Comparison of ENCODE assay signal across 19 cellular contexts in the genomic region with DNA sequence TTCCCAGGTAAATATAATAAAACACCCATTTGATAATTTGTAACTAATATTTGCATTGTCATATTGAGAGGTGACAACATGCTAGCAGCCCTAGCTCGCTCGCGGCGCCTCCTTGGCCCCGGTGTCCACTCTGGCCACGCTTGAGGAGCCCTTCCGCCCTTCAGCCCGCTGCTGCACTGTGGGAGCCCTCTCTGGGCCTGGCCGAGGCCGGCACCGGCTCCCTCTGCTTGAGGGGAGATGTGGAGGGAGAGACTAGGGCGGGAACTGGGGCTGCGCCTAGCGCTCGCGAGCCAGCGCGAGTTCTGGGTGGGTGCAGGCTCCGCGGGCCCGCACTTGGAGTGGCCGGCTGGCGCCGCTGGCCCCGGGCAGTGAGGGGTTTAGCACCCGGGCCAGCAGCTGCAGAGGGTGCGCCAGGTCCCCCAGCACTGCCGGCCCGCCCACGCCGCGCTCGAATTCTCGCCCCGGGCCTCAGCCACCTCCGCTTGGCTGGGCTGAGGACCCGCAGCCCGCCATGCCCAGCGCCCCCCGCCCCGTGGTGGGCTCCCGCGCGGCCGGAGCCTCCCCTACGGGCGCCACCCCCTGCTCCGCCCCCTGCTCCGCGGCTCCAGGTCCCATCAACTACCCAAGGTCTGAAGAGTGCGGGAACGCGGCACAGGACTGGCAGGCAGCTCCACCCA.
DNase-seq lines count a peak whose midpoint lies in the region; ATAC-seq and TF ChIP-seq lines count a peak whose summit lies in the region.
"Had no signal": no experiment of that assay in that cellular context is flagged by ENCODE, and none has a peak within 500 bp of the region (broad histone marks: within the 10 kb centered on the region; RNA-seq: fewer than 3 reads in every experiment).

No MANE protein-coding gene starts in this region.

- no peaks in the 10 kb centered on the region for H3K27me3 ChIP-seq in heart left ventricle
- H3K27me3 ChIP-seq: SJSA1 had no signal

- TF ChIP-seq POLR2A in heart left ventricle (IDR thresholded peaks at IDR 0.05): no peak

- H3K4me1 Mint-ChIP-seq in stimulated activated memory B cell treated with anti-CD40 and anti-IgM and Interleukin-4, amounts not matched to agents 10 μg/mL and 1 μg/mL and 100 μg/mL, for 72 hours: no peaks in the 10 kb centered on the region

- 80 to 89% (median 83%) methylated on average over 23 to 53 of the region's 53 CpGs for WGBS in heart left ventricle, 4 donors

- H3K27me3 Mint-ChIP-seq in stimulated activated memory B cell treated with anti-CD40 and anti-IgM and Interleukin-4, amounts not matched to agents 10 μg/mL and 1 μg/mL and 100 μg/mL, for 72 hours: no peaks in the 10 kb centered on the region

- no peak overlapping the region for H3K4me3 ChIP-seq in heart left ventricle
- H3K4me3 ChIP-seq: SJSA1 had no signal

- H3K27ac ChIP-seq in heart left ventricle (no peak overlapping the region), VCaP (peak overlapping the region; percentile 54; the same call in 1 of the 2 replicates)
- H3K27ac ChIP-seq: SJSA1 had no signal

- H3K36me3 ChIP-seq in heart left ventricle: no peaks in the 10 kb centered on the region
- H3K36me3 ChIP-seq: SJSA1 had no signal

- H3K27ac Mint-ChIP-seq in stimulated activated memory B cell treated with anti-CD40 and anti-IgM and Interleukin-4, amounts not matched to agents 10 μg/mL and 1 μg/mL and 100 μg/mL, for 72 hours: no peak overlapping the region
- H3K27ac Mint-ChIP-seq: HFFc6 had no signal

- no peaks in the 10 kb centered on the region for H3K36me3 Mint-ChIP-seq in stimulated activated memory B cell treated with anti-CD40 and anti-IgM and Interleukin-4, amounts not matched to agents 10 μg/mL and 1 μg/mL and 100 μg/mL, for 72 hours

- peaks cover 0 to 21% (median 7%) of the 10 kb centered on the region in 12 donors for H3K9me3 ChIP-seq in heart left ventricle

- peak; percentile 26 for DNase-seq in left ventricle myocardium superior
- DNase-seq in heart left ventricle: no peak
- DNase-seq in ELF-1 (ENCODE audit: low read depth, low spot score): peak; percentile 53
- no peak for DNase-seq in NOMO-1 treated with DMSO at 0.1 percent for 48 hours (lab: John Stamatoyannopoulos, UW; ENCODE audit: unreplicated experiment)
- no peak for DNase-seq in DMS 273 (lab: John Stamatoyannopoulos, UW; ENCODE audit: unreplicated experiment)
- DNase-seq: DMS79 treated with DMSO at 0.1 percent for 48 hours; HFFc6; KG1; NCI-H1092; NCI-H1436; NCI-H1930; NCI-H524; NCI-H774; NK-92 treated with Interleukin-12 subunit alpha and Interleukin-12 subunit beta, amount 100 ng/mL, for 24 hours had no signal

- H3K9me3 Mint-ChIP-seq in stimulated activated memory B cell treated with anti-CD40 and anti-IgM and Interleukin-4, amounts not matched to agents 10 μg/mL and 1 μg/mL and 100 μg/mL, for 72 hours: peaks cover 11% of the 10 kb centered on the region

- no peaks in the 10 kb centered on the region for H3K4me1 ChIP-seq in heart left ventricle
- H3K4me1 ChIP-seq: SJSA1 had no signal

- intact Hi-C loops in left ventricle myocardium superior (cut with micrococcal nuclease): no loop called here
- intact Hi-C loops in heart left ventricle (cut with DNase I): no loop called here

- H3K4me3 Mint-ChIP-seq in stimulated activated memory B cell treated with anti-CD40 and anti-IgM and Interleukin-4, amounts not matched to agents 10 μg/mL and 1 μg/mL and 100 μg/mL, for 72 hours: no peak overlapping the region
- H3K4me3 Mint-ChIP-seq: HFFc6 had no signal

- TF ChIP-seq CTCF in heart left ventricle (IDR thresholded peaks at IDR 0.05) (no peak), VCaP (conservative IDR thresholded peaks at IDR 0.05) (0 out of 2 replicates have a peak, but pooled peaks have one; percentile 7)

- no peak for ATAC-seq in left ventricle myocardium superior
- ATAC-seq in heart left ventricle: no peak
- peak; percentile 60 for ATAC-seq in stimulated activated memory B cell treated with anti-CD40 and anti-IgM and Interleukin-4, amounts not matched to agents 10 μg/mL and 1 μg/mL and 100 μg/mL, for 72 hours
- ATAC-seq in HG03469 (IDR thresholded peaks at IDR 0.05; ENCODE audit: unreplicated experiment): no peak
- ATAC-seq: Panc1 had no signal

Comparison
In these comparisons a context has a peak if more than half of its experiments do, and no peak if none do; other contexts are left out.
1. DNase-seq: peak in left ventricle myocardium superior (single experiment) and ELF-1 (single experiment); none in heart left ventricle (0 of 5), NOMO-1 treated with DMSO at 0.1 percent for 48 hours (single experiment) and DMS 273 (single experiment).